Comparison of ENCODE assay signal across 36 cellular contexts in the genomic region with DNA sequence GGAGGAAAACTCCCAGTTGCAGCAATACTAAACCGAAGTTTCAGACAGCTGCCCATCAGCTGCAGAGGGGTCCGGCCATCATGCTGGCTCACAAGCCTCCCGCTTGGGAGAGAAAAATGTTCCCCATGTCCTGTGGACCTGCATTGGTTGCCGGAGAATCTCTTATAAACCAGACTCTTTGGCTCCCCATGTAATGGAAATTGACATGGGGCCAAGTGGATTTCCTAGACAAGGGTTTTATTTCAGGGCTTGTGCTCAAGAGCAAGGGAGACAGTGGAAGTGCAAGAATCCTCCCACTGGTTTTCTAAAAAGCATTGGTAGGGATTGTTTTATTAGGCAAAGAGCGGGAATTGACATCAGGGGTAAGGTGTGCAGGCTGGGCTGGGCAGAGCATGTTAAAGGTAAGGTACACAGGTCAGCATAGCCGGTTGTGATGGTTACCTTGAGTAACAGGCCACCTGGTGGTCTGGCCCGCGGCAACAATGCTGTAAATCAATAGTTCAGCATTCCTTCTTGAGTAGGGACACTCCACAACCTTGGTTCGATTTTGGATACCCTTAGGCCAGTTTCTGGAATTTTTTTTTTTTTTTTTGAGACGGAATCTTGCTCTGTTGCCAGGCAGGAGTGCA.
"Had no signal": no experiment of that assay in that cellular context is flagged by ENCODE, and none has a peak within 500 bp of the region (broad histone marks: within the 10 kb centered on the region; RNA-seq: fewer than 3 reads in every experiment).

No MANE protein-coding gene starts in this region.

- DNase-seq: activated CD4-positive, alpha-beta T cell treated with anti-CD3 and anti-CD28 coated beads for 36 hours; activated CD4-positive, alpha-beta T cell treated with anti-CD3 and anti-CD28 coated beads, Interleukin-2, amount 10 ng/mL, durations not matched to agents 7 days and 5 days; activated CD4-positive, alpha-beta T cell treated with anti-CD3 and anti-CD28 coated beads, Interleukin-2, amount 50 U/mL, for 48 hours; activated CD8-positive, alpha-beta T cell treated with anti-CD3 and anti-CD28 coated beads, Interleukin-2, amount 10 ng/mL, durations not matched to agents 7 days and 5 days; activated gamma-delta T cell treated with Interleukin-2 at 50 U/mL for 16 hours; activated naive CD4-positive, alpha-beta T cell treated with anti-CD3 and anti-CD28 coated beads for 36 hours; activated T-cell treated with anti-CD3 and anti-CD28 coated beads, Interleukin-2, amount 50 U/mL, for 4 hours; adrenal gland; body of pancreas; caudate nucleus; Kasumi-1; KG1; MM.1S; MV-4-11; NCI-H1092; NCI-H1436 treated with DMSO at 0.1 percent for 48 hours; NCI-H1694 treated with DMSO at 0.1 percent for 48 hours; NCI-H2029; NCI-H2171 treated with DMSO at 0.1 percent for 48 hours; NCI-H2227 treated with DMSO at 0.1 percent for 48 hours; NCI-H446; NCI-H510A treated with DMSO at 0.1 percent for 48 hours; NCI-H526 treated with DMSO at 0.1 percent for 48 hours; NK-92 treated with Interleukin-12 subunit alpha and Interleukin-12 subunit beta, amount 100 ng/mL, for 24 hours; PC-3; Peyer's patch; RPMI8226; SHP77 treated with DMSO at 0.1 percent for 48 hours; SK-N-SH had no signal

- H3K36me3 Mint-ChIP-seq: activated naive CD4-positive, alpha-beta T cell treated with anti-CD3 and anti-CD28 coated beads, Interleukin-2, amount 50 U/mL, for 72 hours had no signal

- H3K4me3 Mint-ChIP-seq: activated CD4-positive, alpha-beta T cell treated with anti-CD3 and anti-CD28 coated beads for 36 hours; activated CD4-positive, alpha-beta T cell treated with anti-CD3 and anti-CD28 coated beads, Interleukin-2, amount 10 ng/mL, durations not matched to agents 7 days and 5 days; activated CD8-positive, alpha-beta T cell treated with anti-CD3 and anti-CD28 coated beads, Interleukin-2, amount 10 ng/mL, durations not matched to agents 7 days and 5 days; activated naive CD4-positive, alpha-beta T cell treated with anti-CD3 and anti-CD28 coated beads for 36 hours; activated T-cell treated with anti-CD3 and anti-CD28 coated beads, Interleukin-2, amount 50 U/mL, for 4 hours; activated T-helper 1 cell treated with anti-CD3 and anti-CD28 coated beads, Interleukin-12 subunit alpha, Interleukin-12 subunit beta, Interleukin-2, Interleukin-4 antibody, amounts not matched to agents 30 ng/mL and 10 ng/mL and 1 ng/mL, durations not matched to agents 14 hours and 24 hours and 36 hours; T-helper 1 cell treated with Interleukin-12 subunit alpha and Interleukin-12 subunit beta and Interleukin-4 antibody, amounts not matched to agents 30 μg/mL and 1 μg/mL, for 36 hours; T-helper 2 cell treated with Interferon-gamma antibody and Interleukin-4, amounts not matched to agents 5 μg/mL and 100 μg/mL, for 36 hours had no signal

- H3K4me1 ChIP-seq: adrenal gland, body of pancreas, breast epithelium, Peyer's patch, SJSA1 had no signal

- H3K27ac Mint-ChIP-seq: activated CD4-positive, alpha-beta T cell treated with anti-CD3 and anti-CD28 coated beads for 36 hours; activated CD4-positive, alpha-beta T cell treated with anti-CD3 and anti-CD28 coated beads, Interleukin-2, amount 10 ng/mL, durations not matched to agents 7 days and 5 days; activated CD8-positive, alpha-beta T cell treated with anti-CD3 and anti-CD28 coated beads, Interleukin-2, amount 10 ng/mL, durations not matched to agents 7 days and 5 days; activated naive CD4-positive, alpha-beta T cell treated with anti-CD3 and anti-CD28 coated beads for 36 hours; activated T-helper 1 cell treated with anti-CD3 and anti-CD28 coated beads, Interleukin-12 subunit alpha, Interleukin-12 subunit beta, Interleukin-2, Interleukin-4 antibody, amounts not matched to agents 30 ng/mL and 10 ng/mL and 1 ng/mL, durations not matched to agents 14 hours and 24 hours and 36 hours; T-helper 1 cell treated with Interleukin-12 subunit alpha and Interleukin-12 subunit beta and Interleukin-4 antibody, amounts not matched to agents 30 μg/mL and 1 μg/mL, for 36 hours; T-helper 2 cell treated with Interferon-gamma antibody and Interleukin-4, amounts not matched to agents 5 μg/mL and 100 μg/mL, for 36 hours had no signal

- H3K4me1 Mint-ChIP-seq: activated CD4-positive, alpha-beta T cell treated with anti-CD3 and anti-CD28 coated beads for 36 hours; activated CD4-positive, alpha-beta T cell treated with anti-CD3 and anti-CD28 coated beads, Interleukin-2, amount 10 ng/mL, durations not matched to agents 7 days and 5 days had no signal

- ATAC-seq: activated CD4-positive, alpha-beta T cell treated with anti-CD3 and anti-CD28 coated beads for 36 hours; activated CD4-positive, CD25-positive, alpha-beta regulatory T cell treated with anti-CD3 and anti-CD28 coated beads, Interleukin-2, amount 50 U/mL, for 24 hours; activated CD8-positive, alpha-beta T cell treated with anti-CD3 and anti-CD28 coated beads, Interleukin-2, amount 10 ng/mL, durations not matched to agents 7 days and 5 days; activated naive CD4-positive, alpha-beta T cell treated with anti-CD3 and anti-CD28 coated beads, Interleukin-2, amount 50 U/mL, for 72 hours; activated T-cell treated with anti-CD3 and anti-CD28 coated beads, Interleukin-2, amount 50 U/mL, for 4 hours; body of pancreas; PC-3 had no signal

- H3K27ac ChIP-seq: adrenal gland, body of pancreas, breast epithelium, Peyer's patch, SJSA1 had no signal

- H3K9ac ChIP-seq: SK-N-SH had no signal

- H3K9me3 ChIP-seq: adrenal gland, body of pancreas, breast epithelium, Peyer's patch, SJSA1, SK-N-SH had no signal

- H3K9me3 Mint-ChIP-seq: activated CD4-positive, alpha-beta T cell treated with anti-CD3 and anti-CD28 coated beads, Interleukin-2, amount 10 ng/mL, durations not matched to agents 7 days and 5 days; activated naive CD4-positive, alpha-beta T cell treated with anti-CD3 and anti-CD28 coated beads for 36 hours; activated T-cell treated with anti-CD3 and anti-CD28 coated beads, Interleukin-2, amount 50 U/mL, for 4 hours; activated T-helper 1 cell treated with anti-CD3 and anti-CD28 coated beads, Interleukin-12 subunit alpha, Interleukin-12 subunit beta, Interleukin-2, Interleukin-4 antibody, amounts not matched to agents 30 ng/mL and 10 ng/mL and 1 ng/mL, durations not matched to agents 14 hours and 24 hours and 36 hours; T-helper 1 cell treated with Interleukin-12 subunit alpha and Interleukin-12 subunit beta and Interleukin-4 antibody, amounts not matched to agents 30 μg/mL and 1 μg/mL, for 36 hours; T-helper 2 cell treated with Interferon-gamma antibody and Interleukin-4, amounts not matched to agents 5 μg/mL and 100 μg/mL, for 36 hours had no signal

- H3K36me3 ChIP-seq: adrenal gland, breast epithelium, Peyer's patch, SJSA1 had no signal

- H3K27me3 ChIP-seq: adrenal gland, body of pancreas, breast epithelium, Peyer's patch had no signal

- H3K4me2 ChIP-seq: SK-N-SH had no signal

- H3K4me3 ChIP-seq: adrenal gland, body of pancreas, breast epithelium, Peyer's patch, SJSA1 had no signal
